In genomic region chr11:69437001-69437875, GRCh38 we compare ENCODE assay signal across 10 cellular contexts. TPM values are rescaled to one million over a fixed set of nuclear protein-coding genes. Genes with fewer than 3 reads are reported as not detected.
A peak's percentile ranks its signal among the peaks of the same experiment; 100 is the strongest.
DNase-seq lines count a peak whose midpoint lies in the region; ATAC-seq, FAIRE-seq and TF ChIP-seq lines count a peak whose summit lies in the region.
"Had no signal": no experiment of that assay in that cellular context is flagged by ENCODE, and none has a peak within 500 bp of the region (broad histone marks: within the 10 kb centered on the region; RNA-seq: fewer than 3 reads in every experiment).

No MANE protein-coding gene starts in this region.

- H4K5ac ChIP-seq in H1 (ENCODE audit: insufficient read length, low read depth, low read length), result peak overlapping the region; percentile 19

- H4K8ac ChIP-seq in H1 (ENCODE audit: extremely low read depth, insufficient read depth, low read length), result no peak overlapping the region; the same call in 1 of the 2 replicates

- TF ChIP-seq POLR2A in A549 (IDR thresholded peaks at IDR 0.05; ENCODE audit: low read length) (no peak), H1 (IDR thresholded peaks at IDR 0.05; ENCODE audit: control extremely low read depth in 1 of 2, low read depth in 2 of 2, low read length in 2 of 2) (no peak)

- no peak overlapping the region for H2AFZ ChIP-seq in H1 (ENCODE audit: low read length)

- H3K23me2 ChIP-seq in H1 (ENCODE audit: low read depth, low read length), result no peaks in the 10 kb centered on the region

- H3K4me2 ChIP-seq in A549 (peak overlapping the region; percentile 51), H1 (ENCODE audit: insufficient read depth in 1 of 2, low read depth in 2 of 2, low read length in 2 of 2) (0 out of 4 replicates have a peak overlapping the region, but pooled peaks of 1 of the 2 experiments have one; percentile 1)

- H3K4me3 ChIP-seq in A549 (no peak overlapping the region), H1 (ENCODE audit: extremely low read depth in 1 of 4, insufficient read depth in 2 of 4, low read depth in 3 of 4, low read length in 4 of 4) (no peak overlapping the region)

- FAIRE-seq in A549 (lab: Jason Lieb, UNC), result no peak
- no peak for FAIRE-seq in H1 (lab: Jason Lieb, UNC)

- no peaks in the 10 kb centered on the region for H3K79me2 ChIP-seq in H1 (ENCODE audit: control insufficient read depth in 1 of 2, insufficient read depth in 2 of 2, low read length in 2 of 2)

- no peak overlapping the region for H3K14ac ChIP-seq in H1 (ENCODE audit: insufficient read length)

- ATAC-seq in A549, result peak; percentile 68 to 90
- no peak for ATAC-seq in HG03108 (IDR thresholded peaks at IDR 0.05; ENCODE audit: unreplicated experiment)
- ATAC-seq in natural killer cell, result no peak

- H3K9me3 Mint-ChIP-seq in mesothelial cell of epicardium (no peaks in the 10 kb centered on the region), natural killer cell (no peaks in the 10 kb centered on the region)

- H3K27me3 Mint-ChIP-seq in mesothelial cell of epicardium (ENCODE audit: low read depth) (no peaks in the 10 kb centered on the region), natural killer cell (ENCODE audit: low read depth in 2 of 2) (peaks cover 8 to 13% of the 10 kb centered on the region in 2 donors)

- H3K23ac ChIP-seq in H1 (ENCODE audit: insufficient read length), result no peak overlapping the region

- TF ChIP-seq EP300 in A549 (IDR thresholded peaks at IDR 0.05) (no peak), H1 (IDR thresholded peaks at IDR 0.05; ENCODE audit: borderline replicate concordance in 1 of 2, low read depth in 2 of 2, low read length in 2 of 2) (no peak)

- H3K4me1 ChIP-seq in A549, result peaks cover 18% of the 10 kb centered on the region
- H3K4me1 ChIP-seq in H1 (replicated peaks in 1 of 4; ENCODE audit: control insufficient read depth in 3 of 4, insufficient read depth in 4 of 4, low read length in 3 of 4), result peaks cover 2 to 57% (median 37%) of the 10 kb centered on the region in 4 experiments

- no peak overlapping the region for H3K56ac ChIP-seq in H1 (replicated peaks; ENCODE audit: insufficient read length, low read depth, low read length)

- CTCF ChIA-PET in A549 (lab: Yijun Ruan, JAX), result interaction anchor here (0.7 to 1.2 kb wide), 4 partner anchors 12 to 116 kb away, joined by 3 read pairs; a partner anchor contains a TSS
- CTCF ChIA-PET in H1 (lab: Charles Lee; ENCODE audit: partially characterized antibody), result interaction anchor here (0.9 to 1.3 kb wide), 5 partner anchors 10 to 233 kb away, joined by 3 to 4 read pairs (median 3); no protein-coding TSS in a partner anchor

- no peak overlapping the region; a peak in 1 of 7 replicates for H3K9ac ChIP-seq in H1 (replicated peaks in 1 of 4; ENCODE audit: extremely low read depth in 1 of 4, low read depth in 3 of 4, low read length in 3 of 4)

- H2BK5ac ChIP-seq in H1 (ENCODE audit: low read depth, low read length), result peak overlapping the region; percentile 90; the same call in 1 of the 2 replicates

- H2BK20ac ChIP-seq in H1 (ENCODE audit: low read length), result peak overlapping the region; percentile 99

- H3K9me3 ChIP-seq in A549 (no peaks in the 10 kb centered on the region), H1 (ENCODE audit: insufficient read depth in 2 of 2, low read depth in 1 of 2, low read length in 1 of 2) (no peaks in the 10 kb centered on the region)

- peak overlapping the region; percentile 100 for H2AK5ac ChIP-seq in H1 (ENCODE audit: low read depth, low read length)

- intact Hi-C loops in natural killer cell (cut with micrococcal nuclease), result no loop called here

- POLR2A ChIA-PET in A549 (lab: Yijun Ruan, JAX), result interaction anchor here (1.0 kb wide), 1 partner anchor 204 kb away, joined by 3 read pairs; the partner anchor contains the start of gene CCND1
- POLR2A ChIA-PET in H1 (lab: Charles Lee; ENCODE audit: partially characterized antibody), result interaction anchor here (3.5 kb wide), 1 partner anchor 201 kb away, joined by 20 read pairs; no protein-coding TSS in a partner anchor

- H4K91ac ChIP-seq in H1 (replicated peaks; ENCODE audit: insufficient read length, low read length), result peak overlapping the region; percentile 99

- peak overlapping the region; percentile 96 for H3K18ac ChIP-seq in H1 (ENCODE audit: extremely low read depth, low read length)

- H2BK12ac ChIP-seq in H1 (ENCODE audit: low read depth, low read length), result peak overlapping the region; percentile 97

- TF ChIP-seq RAD21 in A549 (conservative IDR thresholded peaks at IDR 0.05 in 1 of 2, IDR thresholded peaks at IDR 0.05 in 1 of 2) (peak in 1 of 2 experiments; percentile 28; a peak in 2 of 5 replicates), H1 (IDR thresholded peaks at IDR 0.05 in 1 of 2, conservative IDR thresholded peaks at IDR 0.05 in 1 of 2; ENCODE audit: low read depth in 2 of 2, low read length in 2 of 2) (peak; percentile 17 to 30; a peak in 3 of 4 replicates)

- no peaks in the 10 kb centered on the region for H3K36me3 ChIP-seq in H1 (ENCODE audit: control insufficient read depth in 2 of 4, insufficient read depth in 4 of 4, low read length in 3 of 4)

- H3K79me1 ChIP-seq in H1 (ENCODE audit: low read depth, low read length), result no peaks in the 10 kb centered on the region; the same call in 1 of the 2 replicates

- peak overlapping the region; percentile 58 to 81 for H3K27ac ChIP-seq in A549
- H3K27ac ChIP-seq in H1 (ENCODE audit: low read depth, low read length), result no peak overlapping the region

- no peak for TF ChIP-seq CTCF in A549 (IDR thresholded peaks at IDR 0.05)
- TF ChIP-seq CTCF in H1 (IDR thresholded peaks at IDR 0.05; ENCODE audit: control extremely low read depth in 1 of 3, insufficient read depth in 1 of 3, low read depth in 1 of 3, low read length in 3 of 3), result peak in 2 of 3 experiments; percentile 28 to 31; a peak in 2 of 4 replicates
- no peak for TF ChIP-seq CTCF in mesothelial cell of epicardium (IDR thresholded peaks at IDR 0.05; ENCODE audit: unreplicated experiment)
- no peak for TF ChIP-seq CTCF in natural killer cell (IDR thresholded peaks at IDR 0.05)

- H4K20me1 ChIP-seq in H1 (replicated peaks in 1 of 2; ENCODE audit: control insufficient read depth in 1 of 2, insufficient read depth in 2 of 2, low read length in 2 of 2), result no peaks in the 10 kb centered on the region

- DNase-seq in A549 (ENCODE audit: low read depth in 1 of 2, low spot score in 1 of 2) (peak; percentile 71 to 73), HuH-7.5 (ENCODE audit: low spot score) (peak; percentile 100), H1 (ENCODE audit: low read depth in 1 of 2, low spot score in 2 of 2) (no peak), mesothelial cell of epicardium (ENCODE audit: low spot score in 2 of 2, unreplicated experiment in 2 of 2) (peak in 1 of 2 experiments; percentile 59), NCI-H1930 (lab: John Stamatoyannopoulos, UW) (no peak), natural killer cell (no peak)
- no peak for DNase-seq in stimulated activated naive CD4-positive, alpha-beta T cell treated with Interleukin-2 at 50 U/mL for 16 hours (lab: John Stamatoyannopoulos, UW)
- DNase-seq: NCI-H1092, T1000 had no signal

- H2BK120ac ChIP-seq in H1 (replicated peaks; ENCODE audit: low read depth, low read length), result no peak overlapping the region

- peaks cover 31% of the 10 kb centered on the region for H3K4me1 Mint-ChIP-seq in mesothelial cell of epicardium
- H3K4me1 Mint-ChIP-seq in natural killer cell, result no peaks in the 10 kb centered on the region

- peak overlapping the region; percentile 95; the same call in 1 of the 2 replicates for H2BK15ac ChIP-seq in H1 (ENCODE audit: low read length)

- H3K27ac Mint-ChIP-seq in mesothelial cell of epicardium, result peak overlapping the region; percentile 88
- no peak overlapping the region for H3K27ac Mint-ChIP-seq in natural killer cell

- no peaks in the 10 kb centered on the region for H3K36me3 Mint-ChIP-seq in mesothelial cell of epicardium
- H3K36me3 Mint-ChIP-seq in natural killer cell, result no peaks in the 10 kb centered on the region

- WGBS in A549 (ENCODE audit: missing lambda C conversion rate), result 43% methylated on average over 11 of the region's 15 CpGs
- 51% methylated on average over 14 of the region's 15 CpGs; no CpG with 5 or more reads in 1 of the 2 experiments for WGBS in H1 (ENCODE audit: extremely low coverage in 1 of 2, insufficient coverage in 1 of 2, insufficient read length in 1 of 2, insufficient replicate concordance in 2 of 2, low coverage in 1 of 2, low lambda C conversion rate in 2 of 2, missing lambda C conversion rate in 1 of 2), 2 experiments

- H3K27me3 ChIP-seq in H1 (replicated peaks in 1 of 4; ENCODE audit: control insufficient read depth in 3 of 4, extremely low read depth in 1 of 4, insufficient read depth in 3 of 4, low read length in 3 of 4), result peaks cover 0 to 3% (median 1%) of the 10 kb centered on the region in 4 experiments; a peak in 3 of 7 replicates

- peak overlapping the region; percentile 87 for H3K4ac ChIP-seq in H1 (replicated peaks; ENCODE audit: insufficient read length, low read depth, low read length)

- no peak overlapping the region for H3K4me3 Mint-ChIP-seq in mesothelial cell of epicardium
- H3K4me3 Mint-ChIP-seq in natural killer cell, result no peak overlapping the region

TF ChIP-seq in A549, 52 proteins besides CTCF, POLR2A, EP300 and RAD21 (continues in another document):
- TF ChIP-seq MAFK (IDR thresholded peaks at IDR 0.05; ENCODE audit: partially characterized antibody), result no peak
- TF ChIP-seq RCOR1 (IDR thresholded peaks at IDR 0.05; ENCODE audit: low read depth, low read length), result no peak
- TF ChIP-seq KDM5A (IDR thresholded peaks at IDR 0.05), result no peak

RNA-seq across cellular contexts. Expression of gene LINC01488, which starts 44.2 kb away (rescaled TPM):
- polyA plus RNA-seq in A549 (2011; rRNA removed) (not detected in 2 replicates), A549 (2017; fragmentation: RNase III; extraction: RNeasy Plus Mini Kit Qiagen cat#74134 plus additional on column Dnase treatment) (0.05 to 0.11 TPM (median 0.09 TPM) in 3 replicates), H1 (2011; rRNA removed) (0.03 TPM in 1 of 2 replicates, not detected in the other)
- polyA plus RNA-seq in A549 (2012; cell fraction: cytosol; rRNA removed), result 0.03 and 0.07 TPM in 2 replicates
- 0.19 and 0.22 TPM in 2 replicates for polyA plus RNA-seq in A549 (2012; cell fraction: nucleus; rRNA removed)
- not detected in 2 replicates for polyA minus RNA-seq in A549 (2011; rRNA and poly(A)+ RNA removed)
- not detected in 2 replicates for total RNA-seq in H1 (2021; fragmentation: NEBNext Ultra II Directional; extraction: Animal tissue kit (Norgen Biotek cat#: 25700))
- not detected for polyA plus RNA-seq in H1 (2011; cell fraction: cytosol; rRNA removed)
- polyA plus RNA-seq in H1 (2011; cell fraction: nucleus; rRNA removed), result not detected
- polyA plus RNA-seq in H1 (2012, experiment 1 of 2), result not detected in 4 replicates
- not detected for polyA plus RNA-seq in H1 (2012, experiment 2 of 2)
- polyA plus RNA-seq in H1 (2013, experiment 1 of 2), result not detected
- polyA plus RNA-seq in H1 (2013, experiment 2 of 2), result not detected
- polyA minus RNA-seq in H1 (2011; rRNA and poly(A)+ RNA removed), result not detected in 2 replicates
- not detected for polyA minus RNA-seq in H1 (2011; cell fraction: cytosol; rRNA and poly(A)+ RNA removed)
- not detected for polyA minus RNA-seq in H1 (2011; cell fraction: nucleus; rRNA and poly(A)+ RNA removed)
- total RNA-seq in mesothelial cell of epicardium (not detected in 3 replicates), natural killer cell (not detected)

Comparison
In these comparisons a context has a peak if more than half of its experiments do, and no peak if none do; other contexts are left out.
1. ATAC-seq: peak in A549 (2 of 2); none in HG03108 (single experiment) and natural killer cell (0 of 3).
2. DNase-seq: peak in A549 (2 of 2) and HuH-7.5 (single experiment); none in H1 (0 of 2), NCI-H1930 (0 of 2), natural killer cell (single experiment) and stimulated activated naive CD4-positive, alpha-beta T cell treated with Interleukin-2 at 50 U/mL for 16 hours (single experiment).
3. CTCF ChIP-seq: peak in H1 (2 of 3); none in A549 (single experiment), mesothelial cell of epicardium (single experiment) and natural killer cell (single experiment).
4. Of the 18 proteins assayed by ChIP-seq in both H1 and A549: peak only in H1: CTCF, KDM1A and MAFK; only in A549: none; in both: E2F6 and MAX; in neither: 10; mixed calls (peak in some experiments, not most) for 3.